ENCODE assay signal across 9 cellular contexts in genomic region chr5:181221105-181221791, GRCh38. TPM values are rescaled to one million over a fixed set of nuclear protein-coding genes. Genes with fewer than 3 reads are reported as not detected.
DNase-seq lines count a peak whose midpoint lies in the region; ATAC-seq and TF ChIP-seq lines count a peak whose summit lies in the region.
"Had no signal": no experiment of that assay in that cellular context is flagged by ENCODE, and none has a peak within 500 bp of the region (broad histone marks: within the 10 kb centered on the region; RNA-seq: fewer than 3 reads in every experiment).

No MANE protein-coding gene starts in this region.

- H3K36me3 ChIP-seq in Karpas-422 (ENCODE audit: insufficient read depth, low read length) (no peaks in the 10 kb centered on the region), adrenal gland (replicated peaks in 1 of 2) (no peaks in the 10 kb centered on the region), muscle layer of duodenum (ENCODE audit: control insufficient read depth in 1 of 2, insufficient read depth in 2 of 2, low read length in 2 of 2) (no peaks in the 10 kb centered on the region)

- H3K9me2 ChIP-seq in Karpas-422 (replicated peaks; ENCODE audit: insufficient read depth, low read length) = no peaks in the 10 kb centered on the region

- H3K4me1 ChIP-seq in Karpas-422 (ENCODE audit: low read length) (peaks cover 57% of the 10 kb centered on the region), adrenal gland (replicated peaks in 1 of 2) (peaks cover 4 to 27% of the 10 kb centered on the region in 2 donors), muscle layer of duodenum (ENCODE audit: control insufficient read depth in 1 of 2, insufficient read depth in 2 of 2, low read length in 2 of 2) (peaks cover 12 to 23% of the 10 kb centered on the region in 2 donors)

- ATAC-seq in HG03025 (IDR thresholded peaks at IDR 0.05; ENCODE audit: low FRiP score, unreplicated experiment) = no peak

- TF ChIP-seq POLR2A in adrenal gland (IDR thresholded peaks at IDR 0.05) = no peak

- CTCF ChIA-PET in AG04449 (lab: Yijun Ruan, JAX) = interaction anchor here (1.9 kb wide), 1 partner anchor 34 kb away, joined by 7 read pairs; no protein-coding TSS in a partner anchor

- H4K20me1 ChIP-seq in Karpas-422 (ENCODE audit: insufficient read depth, low read depth, low read length) = no peaks in the 10 kb centered on the region

- POLR2A ChIA-PET in AG04449 (lab: Yijun Ruan, JAX) = interaction anchor here (1.0 to 2.6 kb wide), 5 partner anchors 13 to 39 kb away, joined by 4 to 14 read pairs (median 6); no protein-coding TSS in a partner anchor

- TF ChIP-seq CTCF in AG04449 (IDR thresholded peaks at IDR 0.05; ENCODE audit: insufficient read depth, low read length, missing control alignments) (no peak), adrenal gland (IDR thresholded peaks at IDR 0.05) (no peak)

- H3K27me3 ChIP-seq in Karpas-422 (ENCODE audit: low read length) = no peaks in the 10 kb centered on the region
- H3K27me3 ChIP-seq in adrenal gland = no peaks in the 10 kb centered on the region
- no peaks in the 10 kb centered on the region for H3K27me3 ChIP-seq in muscle layer of duodenum (ENCODE audit: low read depth, low read length)

- peak overlapping the region; percentile 98 for H3K4me2 ChIP-seq in Karpas-422 (ENCODE audit: low read depth, low read length, poor library complexity, severe bottlenecking)

- peak overlapping the region; percentile 42; the same call in 1 of the 2 replicates for H2AFZ ChIP-seq in Karpas-422 (ENCODE audit: low read length)

- no peak for DNase-seq in AG04449 (ENCODE audit: low read depth, low spot score)
- DNase-seq in Karpas-422 = peak; percentile 40
- peak in 1 of 7 donors; percentile 47 for DNase-seq in adrenal gland
- no peak for DNase-seq in occipital lobe (lab: John Stamatoyannopoulos, UW)
- DNase-seq in NCI-H526 (lab: John Stamatoyannopoulos, UW) = no peak
- no peak for DNase-seq in ureter (ENCODE audit: low spot score)
- DNase-seq: NCI-H1105 treated with DMSO at 0.1 percent for 48 hours had no signal

- H3K4me3 ChIP-seq in AG04449 (ENCODE audit: low read depth, low read length) (peak overlapping the region; percentile 21; the same call in 1 of the 2 replicates), Karpas-422 (ENCODE audit: low read length) (peak overlapping the region; percentile 96; the same call in 1 of the 2 replicates), adrenal gland (no peak overlapping the region), muscle layer of duodenum (ENCODE audit: low read depth in 1 of 2, low read length in 2 of 2) (peak overlapping the region; percentile 67 to 86)

- no peaks in the 10 kb centered on the region for H3K9me3 ChIP-seq in Karpas-422 (ENCODE audit: low read length)
- no peaks in the 10 kb centered on the region for H3K9me3 ChIP-seq in adrenal gland (replicated peaks in 1 of 3)
- H3K9me3 ChIP-seq in muscle layer of duodenum (ENCODE audit: control insufficient read depth in 1 of 2, low read length in 2 of 2) = no peaks in the 10 kb centered on the region

- 57 to 65% (median 62%) methylated on average over 20 to 27 of the region's 27 CpGs for WGBS in adrenal gland, 4 donors

- H3K27ac ChIP-seq in Karpas-422 (ENCODE audit: low read length) = peak overlapping the region; percentile 96
- H3K27ac ChIP-seq in adrenal gland = peak overlapping the region in 3 of 5 donors; percentile 74 to 98 (median 95)
- peak overlapping the region; percentile 83 for H3K27ac ChIP-seq in muscle layer of duodenum (ENCODE audit: low read length)

- H3K79me2 ChIP-seq in Karpas-422 (ENCODE audit: low read length) = peaks cover 24% of the 10 kb centered on the region

- peak overlapping the region; percentile 86 for H3K9ac ChIP-seq in Karpas-422 (ENCODE audit: low read length)

- intact Hi-C loops in adrenal gland (cut with DNase I) = loop anchor here in 1 of 2 donors (5.0 kb wide), 1 partner anchor 34 kb away; no protein-coding TSS in a partner anchor

RNA-seq across cellular contexts. Expression of gene TRIM41, which starts 1.8 kb away (rescaled TPM):
- 23.6 and 46.2 TPM in 2 replicates for total RNA-seq in Karpas-422 (2014; rRNA removed; shearing (Covaris generic); ENCODE audit: low replicate concordance)
- 10 to 100 TPM; 15.6 to 41.6 (median 19.6) TPM for total RNA-seq in adrenal gland
- 10 to 100 TPM; 13.3 to 56.2 (median 28.1) TPM for polyA plus RNA-seq in adrenal gland
- 11.9 TPM for total RNA-seq in occipital lobe
- total RNA-seq in ureter = 34.5 TPM

RNA-seq across cellular contexts. Expression of gene TRIM7, which starts 16.3 kb away (rescaled TPM):
- 2.0 TPM in 1 of 2 replicates, not detected in the other for total RNA-seq in Karpas-422 (2014; rRNA removed; shearing (Covaris generic); ENCODE audit: low replicate concordance)
- total RNA-seq in adrenal gland = 1 to 10 TPM in 7 of 8 donors, under 1 TPM in 1; 0.78 to 6.3 (median 4.4) TPM
- polyA plus RNA-seq in adrenal gland = 1 to 10 TPM; 2.1 to 5.3 (median 3.4) TPM
- 0.78 TPM for total RNA-seq in occipital lobe
- total RNA-seq in ureter = 3.0 TPM

RNA-seq across cellular contexts. Expression of gene RACK1, which starts 22.5 kb away (rescaled TPM):
- total RNA-seq in Karpas-422 (2014; rRNA removed; shearing (Covaris generic); ENCODE audit: low replicate concordance) = 7,026 and 7,196 TPM in 2 replicates
- total RNA-seq in adrenal gland = 1,000 to 10,000 TPM; 1,373 to 3,641 (median 2,189) TPM
- polyA plus RNA-seq in adrenal gland = 1,000 to 10,000 TPM; 1,252 to 2,399 (median 1,718) TPM
- 2,761 TPM for total RNA-seq in occipital lobe
- 1,824 TPM for total RNA-seq in ureter

RNA-seq across cellular contexts. Expression of gene TRIM52, which starts 39.7 kb away (rescaled TPM):
- 18.7 and 21.8 TPM in 2 replicates for total RNA-seq in Karpas-422 (2014; rRNA removed; shearing (Covaris generic); ENCODE audit: low replicate concordance)
- total RNA-seq in adrenal gland = 10 to 100 TPM in 5 of 8 donors, 1 to 10 TPM in 3; 7.8 to 19.1 (median 11.8) TPM
- polyA plus RNA-seq in adrenal gland = 10 to 100 TPM; 12.8 to 23.9 (median 14.4) TPM
- 10.8 TPM for total RNA-seq in occipital lobe
- total RNA-seq in ureter = 22.5 TPM

Comparison
In these comparisons a context has a peak if more than half of its experiments do, and no peak if none do; other contexts are left out.
1. H3K4me3 ChIP-seq: peak in AG04449 (single experiment), Karpas-422 (single experiment) and muscle layer of duodenum (2 of 2); none in adrenal gland (0 of 4).
2. Peak in every context shown above with its lines, with median percentiles within 50 percentile points of each other: H3K27ac ChIP-seq.